Comparison of ENCODE assay signal across 30 cellular contexts in genomic region chr17:49240619-49241018, GRCh38. TPM values are rescaled to one million over a fixed set of nuclear protein-coding genes. Genes with fewer than 3 reads are reported as not detected.
"Had no signal": no experiment of that assay in that cellular context is flagged by ENCODE, and none has a peak within 500 bp of the region (broad histone marks: within the 10 kb centered on the region; RNA-seq: fewer than 3 reads in every experiment).

No MANE protein-coding gene starts in this region.

- H3K79me2 ChIP-seq: hepatocyte had no signal

- H3K4me1 ChIP-seq: esophagus squamous epithelium, gastrocnemius medialis, heart left ventricle, lower lobe of right lung had no signal

- H3K4me1 Mint-ChIP-seq: mesothelial cell of epicardium, naive B cell had no signal

- H3K9me3 Mint-ChIP-seq: mesothelial cell of epicardium, naive B cell had no signal

- H3K4me3 Mint-ChIP-seq: mesothelial cell of epicardium had no signal

- ATAC-seq: esophagus mucosa, gastrocnemius medialis, heart left ventricle, left cardiac atrium, left lung, left ventricle myocardium superior, lower lobe of right lung, mucosa of descending colon had no signal

- H3K9me3 ChIP-seq: esophagus squamous epithelium, gastrocnemius medialis, heart left ventricle, left lung, lower lobe of right lung, mucosa of descending colon had no signal

- H2AFZ ChIP-seq: hepatocyte had no signal

- H3K27me3 ChIP-seq: gastrocnemius medialis, heart left ventricle, hepatocyte, left lung had no signal

- H3K4me2 ChIP-seq: hepatocyte had no signal

- H3K36me3 ChIP-seq: esophagus squamous epithelium, gastrocnemius medialis, heart left ventricle, left lung, lower lobe of right lung had no signal

- DNase-seq: dermis blood vessel endothelial cell; dorsolateral prefrontal cortex; effector CD4-positive, alpha-beta T cell; effector memory CD4-positive, alpha-beta T cell; esophagus squamous epithelium; foreskin fibroblast; foreskin melanocyte; gastrocnemius medialis; heart left ventricle; hypothalamus; left cardiac atrium; left lung; left ventricle myocardium superior; lower lobe of right lung; mesenchymal stem cell; mucosa of descending colon; naive B cell had no signal

- FAIRE-seq: colon, endothelial cell of umbilical vein, islet of Langerhans, keratinocyte had no signal

- H3K4me3 ChIP-seq: coronary artery, dorsolateral prefrontal cortex, esophagus squamous epithelium, gastrocnemius medialis, heart left ventricle, hepatocyte, left lung, lower lobe of right lung, mucosa of descending colon had no signal

- H3K27ac Mint-ChIP-seq: mesothelial cell of epicardium, naive B cell had no signal

- H3K36me3 Mint-ChIP-seq: mesothelial cell of epicardium, naive B cell had no signal

- H3K27ac ChIP-seq: coronary artery, dorsolateral prefrontal cortex, esophagus squamous epithelium, gastrocnemius medialis, heart left ventricle, hepatocyte, left lung, lower lobe of right lung had no signal

RNA-seq across cellular contexts. Expression of gene PHOSPHO1, which starts 10.0 kb away (rescaled TPM):
- total RNA-seq: dermis blood vessel endothelial cell, endothelial cell of umbilical vein, epithelial cell of proximal tubule, glomerular endothelial cell, hepatocyte, kidney epithelial cell, lung microvascular endothelial cell had no signal

RNA-seq across cellular contexts. Expression of gene ABI3, which starts 30.1 kb away (rescaled TPM):
- total RNA-seq: myocyte had no signal
- polyA plus RNA-seq: keratinocyte had no signal

RNA-seq across cellular contexts. Expression of gene GNGT2, which starts 30.2 kb away (rescaled TPM):
- total RNA-seq: gastrocnemius medialis, hepatocyte, mesothelial cell of epicardium, myocyte had no signal
- polyA plus RNA-seq: hepatocyte, keratinocyte had no signal
